In the genomic region with DNA sequence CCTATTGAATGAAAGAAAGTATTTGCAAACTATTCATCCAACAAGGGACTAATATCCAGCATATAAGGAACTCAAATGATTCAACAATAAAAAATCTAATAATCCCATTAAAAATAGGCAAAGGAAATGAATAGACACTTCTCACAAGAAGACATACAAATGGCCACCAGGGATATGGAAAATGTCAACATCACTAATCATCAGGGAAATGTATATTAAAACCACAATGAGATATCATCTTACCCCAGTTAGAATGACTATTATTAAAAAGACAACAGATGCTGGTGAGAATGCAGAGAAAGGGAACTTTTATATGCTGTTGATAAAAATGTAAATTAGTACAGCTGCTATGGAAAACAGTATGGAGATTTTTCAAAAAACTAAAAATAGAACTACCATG, we compare ENCODE assay signal across 24 cellular contexts.
"Had no signal": no experiment of that assay in that cellular context is flagged by ENCODE, and none has a peak within 500 bp of the region (broad histone marks: within the 10 kb centered on the region; RNA-seq: fewer than 3 reads in every experiment).

No MANE protein-coding gene starts in this region.

- H3K4me3 ChIP-seq: cardiac muscle cell, K562, Peyer's patch, SJCRH30 had no signal

- H3K27me3 ChIP-seq: brain microvascular endothelial cell, cardiac muscle cell, Peyer's patch, SJCRH30 had no signal

- ATAC-seq: activated CD4-positive, CD25-positive, alpha-beta regulatory T cell treated with anti-CD3 and anti-CD28 coated beads, Interleukin-2, amount 50 U/mL, for 24 hours; activated CD8-positive, alpha-beta memory T cell treated with anti-CD3 and anti-CD28 coated beads, Interleukin-2, amount 10 ng/mL, durations not matched to agents 7 days and 5 days; activated T-cell treated with anti-CD3 and anti-CD28 coated beads, Interleukin-2, amount 50 U/mL, for 4 hours; K562 had no signal

- H3K4me1 ChIP-seq: Peyer's patch, SJCRH30 had no signal

- H3K27ac ChIP-seq: brain microvascular endothelial cell, cardiac muscle cell, Peyer's patch, RWPE1, SJCRH30 had no signal

- H3K36me3 ChIP-seq: brain microvascular endothelial cell, cardiac muscle cell, Peyer's patch, SJCRH30 had no signal

- DNase-seq: activated CD4-positive, alpha-beta T cell treated with anti-CD3 and anti-CD28 coated beads for 48 hours; activated CD4-positive, alpha-beta T cell treated with anti-CD3 and anti-CD28 coated beads, Interleukin-2, amount 50 U/mL, for 48 hours; activated CD8-positive, alpha-beta memory T cell treated with anti-CD3 and anti-CD28 coated beads, Interleukin-2, amount 10 ng/mL, durations not matched to agents 7 days and 5 days; activated gamma-delta T cell treated with Interleukin-2 at 50 U/mL for 16 hours; activated naive CD4-positive, alpha-beta T cell treated with anti-CD3 and anti-CD28 coated beads, Interleukin-2, amount 10 ng/mL, durations not matched to agents 7 days and 5 days; activated naive CD8-positive, alpha-beta T cell treated with anti-CD3 and anti-CD28 coated beads for 36 hours; activated T-cell treated with anti-CD3 and anti-CD28 coated beads, Interleukin-2, amount 50 U/mL, for 4 hours; brain microvascular endothelial cell; Kasumi-1; NCI-H1105 treated with DMSO at 0.1 percent for 48 hours; NCI-H1436 treated with DMSO at 0.1 percent for 48 hours; NCI-H187; NCI-H2081; NCI-H446; NCI-H524; NCI-H82; OCI-M1; Peyer's patch; Right ventricle myocardium superior; SJCRH30 had no signal

- H3K9me3 ChIP-seq: Peyer's patch, SJCRH30 had no signal

- FAIRE-seq: K562 had no signal
